In the genomic region with DNA sequence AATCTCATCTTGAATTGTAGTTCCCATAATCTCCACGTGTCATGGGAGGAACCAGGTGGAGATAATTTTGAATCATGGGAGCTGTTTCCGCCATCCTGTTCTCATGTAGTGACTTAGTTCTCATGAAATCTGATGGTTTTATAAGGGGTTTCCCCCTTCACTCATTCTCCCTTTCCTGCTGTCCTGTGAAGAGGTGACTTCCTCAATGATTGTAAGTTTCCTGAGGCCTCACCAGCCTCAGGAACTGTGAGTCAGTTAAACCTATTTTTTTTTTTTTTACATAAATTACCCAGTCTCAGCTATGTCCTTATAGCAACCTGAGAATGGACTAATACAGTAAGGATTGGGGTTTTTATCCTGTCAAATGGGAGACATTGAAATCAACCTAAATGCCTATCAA, we compare ENCODE assay signal across 21 cellular contexts.
"Had no signal": no experiment of that assay in that cellular context is flagged by ENCODE, and none has a peak within 500 bp of the region (broad histone marks: within the 10 kb centered on the region; RNA-seq: fewer than 3 reads in every experiment).

No MANE protein-coding gene starts in this region.

- H3K9me3 Mint-ChIP-seq: dendritic cell treated with granulocyte-macrophage colony-stimulating factor and Interleukin-4, amounts not matched to agents 40 ng/mL and 50 ng/mL, for 4 days had no signal

- H3K4me3 Mint-ChIP-seq: dendritic cell treated with granulocyte-macrophage colony-stimulating factor and Interleukin-4, amounts not matched to agents 40 ng/mL and 50 ng/mL, for 4 days; effector memory CD8-positive, alpha-beta T cell; endodermal cell had no signal

- ATAC-seq: effector memory CD8-positive, alpha-beta T cell; esophagus mucosa; foreskin keratinocyte; gastrocnemius medialis; gastroesophageal sphincter; heart left ventricle; heart right ventricle had no signal

- H3K27me3 Mint-ChIP-seq: dendritic cell treated with granulocyte-macrophage colony-stimulating factor and Interleukin-4, amounts not matched to agents 40 ng/mL and 50 ng/mL, for 4 days; effector memory CD8-positive, alpha-beta T cell had no signal

- DNase-seq: colonic mucosa; cortex of kidney; dorsolateral prefrontal cortex; effector CD4-positive, alpha-beta T cell; effector CD8-positive, alpha-beta T cell; effector memory CD4-positive, alpha-beta T cell; effector memory CD8-positive, alpha-beta T cell; endodermal cell; erythroblast; esophagus squamous epithelium; foreskin fibroblast; foreskin keratinocyte; foreskin melanocyte; gastrocnemius medialis; glutamatergic neuron; head of caudate nucleus; heart left ventricle; heart right ventricle had no signal

- H3K4me1 Mint-ChIP-seq: endodermal cell had no signal

- H3K27ac Mint-ChIP-seq: dendritic cell treated with granulocyte-macrophage colony-stimulating factor and Interleukin-4, amounts not matched to agents 40 ng/mL and 50 ng/mL, for 4 days; effector memory CD8-positive, alpha-beta T cell; endodermal cell had no signal
